ENCODE assay signal across 30 cellular contexts in the genomic region with DNA sequence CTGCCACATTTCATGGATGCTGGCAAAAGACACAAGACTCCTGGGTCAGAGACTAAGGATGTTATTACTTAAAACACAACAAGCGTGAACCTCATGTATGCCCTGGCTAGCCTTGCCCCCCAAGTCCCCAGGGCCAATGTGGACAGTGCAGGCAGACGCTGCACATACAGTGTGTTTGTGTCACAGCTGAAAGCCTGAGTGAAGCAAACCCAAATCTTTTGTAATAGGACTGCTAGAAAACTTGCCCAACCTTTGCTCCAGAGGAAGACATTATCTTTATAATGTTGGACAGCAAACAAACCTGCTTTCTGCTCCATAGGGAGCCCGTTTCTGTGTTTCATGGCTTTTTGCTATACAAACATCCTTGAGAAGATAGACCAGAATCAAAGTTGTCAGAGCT.
"Had no signal": no experiment of that assay in that cellular context is flagged by ENCODE, and none has a peak within 500 bp of the region (broad histone marks: within the 10 kb centered on the region; RNA-seq: fewer than 3 reads in every experiment).

No MANE protein-coding gene starts in this region.

- H3K4me1 Mint-ChIP-seq: activated CD4-positive, alpha-beta memory T cell treated with anti-CD3 and anti-CD28 coated beads, Interleukin-2, amount 10 ng/mL, durations not matched to agents 7 days and 5 days; activated CD4-positive, alpha-beta T cell treated with anti-CD3 and anti-CD28 coated beads, Interleukin-2, amount 10 ng/mL, durations not matched to agents 7 days and 5 days; activated naive CD4-positive, alpha-beta T cell treated with anti-CD3 and anti-CD28 coated beads, Interleukin-2, amount 10 ng/mL, durations not matched to agents 7 days and 5 days; activated naive CD8-positive, alpha-beta T cell treated with anti-CD3 and anti-CD28 coated beads, Interleukin-2, amount 10 ng/mL, durations not matched to agents 7 days and 5 days; central memory CD8-positive, alpha-beta T cell had no signal

- H3K36me3 Mint-ChIP-seq: activated naive CD4-positive, alpha-beta T cell treated with anti-CD3 and anti-CD28 coated beads, Interleukin-2, amount 10 ng/mL, durations not matched to agents 7 days and 5 days; activated naive CD4-positive, alpha-beta T cell treated with anti-CD3 and anti-CD28 coated beads, Interleukin-2, amount 50 U/mL, for 72 hours; activated naive CD8-positive, alpha-beta T cell treated with anti-CD3 and anti-CD28 coated beads, Interleukin-2, amount 10 ng/mL, durations not matched to agents 7 days and 5 days; WTC11 had no signal

- H3K4me3 ChIP-seq: coronary artery, dorsolateral prefrontal cortex, esophagus muscularis mucosa, gastrocnemius medialis had no signal

- DNase-seq: activated CD4-positive, alpha-beta memory T cell treated with anti-CD3 and anti-CD28 coated beads, Interleukin-2, amount 10 ng/mL, durations not matched to agents 7 days and 5 days; activated CD4-positive, alpha-beta T cell treated with anti-CD3 and anti-CD28 coated beads for 1 hour; activated CD4-positive, alpha-beta T cell treated with anti-CD3 and anti-CD28 coated beads for 4 hours; activated CD4-positive, alpha-beta T cell treated with anti-CD3 and anti-CD28 coated beads, Interleukin-2, amount 10 ng/mL, durations not matched to agents 7 days and 5 days; activated CD4-positive, alpha-beta T cell treated with anti-CD3 and anti-CD28 coated beads, Interleukin-2, amount 50 U/mL, for 4 hours; activated CD8-positive, alpha-beta memory T cell treated with anti-CD3 and anti-CD28 coated beads, Interleukin-2, amount 50 U/mL, for 48 hours; activated gamma-delta T cell; activated naive CD4-positive, alpha-beta T cell; activated naive CD4-positive, alpha-beta T cell treated with anti-CD3 and anti-CD28 coated beads, Interleukin-2, amount 10 ng/mL, durations not matched to agents 7 days and 5 days; activated naive CD8-positive, alpha-beta T cell treated with anti-CD3 and anti-CD28 coated beads, Interleukin-2, amount 10 ng/mL, durations not matched to agents 7 days and 5 days; activated T-cell treated with anti-CD3 and anti-CD28 coated beads for 4 hours; activated T-cell treated with anti-CD3 and anti-CD28 coated beads, Interleukin-2, amount 50 U/mL, for 24 hours; activated T-cell treated with anti-CD3 and anti-CD28 coated beads, Interleukin-2, amount 50 U/mL, for 72 hours; amniotic stem cell; anterior cingulate cortex; brain microvascular endothelial cell; dorsolateral prefrontal cortex; effector CD4-positive, alpha-beta T cell; effector memory CD8-positive, alpha-beta T cell; erythroblast; foreskin keratinocyte; gastrocnemius medialis; glutamatergic neuron; T-helper 2 cell had no signal

- H3K9me3 Mint-ChIP-seq: activated CD4-positive, alpha-beta memory T cell treated with anti-CD3 and anti-CD28 coated beads, Interleukin-2, amount 10 ng/mL, durations not matched to agents 7 days and 5 days; activated CD4-positive, alpha-beta T cell treated with anti-CD3 and anti-CD28 coated beads, Interleukin-2, amount 10 ng/mL, durations not matched to agents 7 days and 5 days; activated naive CD4-positive, alpha-beta T cell treated with anti-CD3 and anti-CD28 coated beads, Interleukin-2, amount 10 ng/mL, durations not matched to agents 7 days and 5 days; activated naive CD4-positive, alpha-beta T cell treated with anti-CD3 and anti-CD28 coated beads, Interleukin-2, amount 50 U/mL, for 72 hours; activated naive CD8-positive, alpha-beta T cell treated with anti-CD3 and anti-CD28 coated beads, Interleukin-2, amount 10 ng/mL, durations not matched to agents 7 days and 5 days; activated T-cell treated with anti-CD3 and anti-CD28 coated beads, Interleukin-2, amount 50 U/mL, for 24 hours; activated T-cell treated with anti-CD3 and anti-CD28 coated beads, Interleukin-2, amount 50 U/mL, for 72 hours; central memory CD8-positive, alpha-beta T cell; dendritic cell treated with granulocyte-macrophage colony-stimulating factor and Interleukin-4, amounts not matched to agents 40 ng/mL and 50 ng/mL, for 4 days; effector memory CD8-positive, alpha-beta T cell had no signal

- H3K4me3 Mint-ChIP-seq: activated CD4-positive, alpha-beta memory T cell treated with anti-CD3 and anti-CD28 coated beads, Interleukin-2, amount 10 ng/mL, durations not matched to agents 7 days and 5 days; activated CD4-positive, alpha-beta T cell treated with anti-CD3 and anti-CD28 coated beads, Interleukin-2, amount 10 ng/mL, durations not matched to agents 7 days and 5 days; activated naive CD4-positive, alpha-beta T cell treated with anti-CD3 and anti-CD28 coated beads, Interleukin-2, amount 10 ng/mL, durations not matched to agents 7 days and 5 days; activated naive CD8-positive, alpha-beta T cell treated with anti-CD3 and anti-CD28 coated beads, Interleukin-2, amount 10 ng/mL, durations not matched to agents 7 days and 5 days; activated T-cell treated with anti-CD3 and anti-CD28 coated beads, Interleukin-2, amount 50 U/mL, for 24 hours; activated T-cell treated with anti-CD3 and anti-CD28 coated beads, Interleukin-2, amount 50 U/mL, for 72 hours; central memory CD8-positive, alpha-beta T cell; dendritic cell treated with granulocyte-macrophage colony-stimulating factor and Interleukin-4, amounts not matched to agents 40 ng/mL and 50 ng/mL, for 4 days; effector memory CD8-positive, alpha-beta T cell; WTC11 had no signal

- H3K27ac Mint-ChIP-seq: activated CD4-positive, alpha-beta memory T cell treated with anti-CD3 and anti-CD28 coated beads, Interleukin-2, amount 10 ng/mL, durations not matched to agents 7 days and 5 days; activated CD4-positive, alpha-beta T cell treated with anti-CD3 and anti-CD28 coated beads, Interleukin-2, amount 10 ng/mL, durations not matched to agents 7 days and 5 days; activated naive CD4-positive, alpha-beta T cell treated with anti-CD3 and anti-CD28 coated beads, Interleukin-2, amount 10 ng/mL, durations not matched to agents 7 days and 5 days; activated naive CD4-positive, alpha-beta T cell treated with anti-CD3 and anti-CD28 coated beads, Interleukin-2, amount 50 U/mL, for 72 hours; activated naive CD8-positive, alpha-beta T cell treated with anti-CD3 and anti-CD28 coated beads, Interleukin-2, amount 10 ng/mL, durations not matched to agents 7 days and 5 days; activated T-cell treated with anti-CD3 and anti-CD28 coated beads, Interleukin-2, amount 50 U/mL, for 24 hours; activated T-cell treated with anti-CD3 and anti-CD28 coated beads, Interleukin-2, amount 50 U/mL, for 72 hours; dendritic cell treated with granulocyte-macrophage colony-stimulating factor and Interleukin-4, amounts not matched to agents 40 ng/mL and 50 ng/mL, for 4 days; effector memory CD8-positive, alpha-beta T cell; WTC11 had no signal

- ATAC-seq: activated naive CD4-positive, alpha-beta T cell treated with anti-CD3 and anti-CD28 coated beads, Interleukin-2, amount 50 U/mL, for 72 hours; activated T-cell treated with anti-CD3 and anti-CD28 coated beads, Interleukin-2, amount 50 U/mL, for 72 hours; effector memory CD8-positive, alpha-beta T cell; foreskin keratinocyte; gastrocnemius medialis; WTC11 had no signal

- H3K27me3 Mint-ChIP-seq: dendritic cell treated with granulocyte-macrophage colony-stimulating factor and Interleukin-4, amounts not matched to agents 40 ng/mL and 50 ng/mL, for 4 days had no signal
